In the genomic region with DNA sequence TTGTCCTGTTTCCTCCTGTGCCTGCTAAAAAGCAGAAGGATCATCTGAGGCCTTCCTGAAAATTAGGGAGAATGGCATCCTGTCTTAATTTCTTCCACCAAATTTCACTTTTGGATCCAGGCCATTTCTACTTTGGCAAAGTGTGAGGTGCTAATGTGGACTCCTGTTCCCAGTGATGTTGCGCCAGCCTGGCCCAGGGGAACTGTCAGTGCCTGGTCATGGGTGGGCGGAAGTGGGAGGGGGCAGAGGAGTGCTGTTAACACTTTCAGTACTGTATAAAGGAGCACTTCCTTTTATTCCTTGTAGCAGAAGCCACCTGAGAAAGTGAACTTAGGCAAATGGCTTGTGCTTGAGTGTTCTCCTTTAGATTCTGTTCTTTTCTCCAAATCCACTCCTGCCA, we compare ENCODE assay signal across 8 cellular contexts. TPM values are rescaled to one million over a fixed set of nuclear protein-coding genes. Genes with fewer than 3 reads are reported as not detected.
DNase-seq lines count a peak whose midpoint lies in the region; ATAC-seq, FAIRE-seq and TF ChIP-seq lines count a peak whose summit lies in the region.

No MANE protein-coding gene starts in this region.

- peaks cover 10% of the 10 kb centered on the region; the same call in 1 of the 2 replicates for H3K27me3 Mint-ChIP-seq in HFFc6 (ENCODE audit: insufficient read depth)

- no peak for FAIRE-seq in GM12878 (lab: Jason Lieb, UNC)

- H3K27ac ChIP-seq in GM12878 (ENCODE audit: control insufficient read depth, insufficient read depth) (no peak overlapping the region), neutrophil (peak overlapping the region; percentile 86)

- no peak overlapping the region for H2AFZ ChIP-seq in GM12878 (ENCODE audit: control insufficient read depth, low read depth, low read length)

- no peaks in the 10 kb centered on the region for H3K36me3 Mint-ChIP-seq in HFFc6 (ENCODE audit: low read depth)

- DNase-seq in GM12878 (ENCODE audit: low read depth, low spot score) (no peak), NCI-H146 treated with DMSO at 0.1 percent for 48 hours (lab: John Stamatoyannopoulos, UW; ENCODE audit: unreplicated experiment) (no peak), HuH-7 (ENCODE audit: low spot score) (no peak), HFFc6 (no peak)

- H3K36me3 ChIP-seq in GM12878 (ENCODE audit: control insufficient read depth in 2 of 2, insufficient read depth in 2 of 2, low read length in 1 of 2) (no peaks in the 10 kb centered on the region), neutrophil (no peaks in the 10 kb centered on the region)

- H3K9me3 Mint-ChIP-seq in HFFc6, result no peaks in the 10 kb centered on the region

- no peak for TF ChIP-seq EP300 in GM12878 (IDR thresholded peaks at IDR 0.05; ENCODE audit: borderline replicate concordance in 1 of 2, control insufficient read depth in 1 of 2, low read depth in 2 of 2, low read length in 2 of 2)

- H4K20me1 ChIP-seq in GM12878 (ENCODE audit: control insufficient read depth, insufficient read depth), result no peaks in the 10 kb centered on the region

- CTCF ChIA-PET in GM12878 (lab: Yijun Ruan, JAX), result interaction anchor here (0.8 to 2.5 kb wide), 4 partner anchors 21 to 60 kb away, joined by 3 to 9 read pairs (median 6); a partner anchor contains a TSS

- intact Hi-C loops in GM12878 (cut with micrococcal nuclease; ENCODE audit: unreplicated experiment), result no loop called here

- H3K4me1 ChIP-seq in GM12878 (ENCODE audit: control insufficient read depth, insufficient read depth, low read length) (peaks cover 10% of the 10 kb centered on the region), neutrophil (ENCODE audit: control insufficient read depth in 1 of 2, insufficient read depth in 1 of 2, low read depth in 1 of 2, low read length in 1 of 2) (peaks cover 42 to 46% of the 10 kb centered on the region in 2 experiments)

- H3K4me1 Mint-ChIP-seq in HFFc6 (ENCODE audit: low read depth), result no peaks in the 10 kb centered on the region

- H3K4me3 Mint-ChIP-seq in HFFc6, result no peak overlapping the region

- WGBS in GM12878 (ENCODE audit: insufficient coverage, insufficient replicate concordance, low lambda C conversion rate, missing lambda C conversion rate), result 0% methylated on average over 2 of the region's 2 CpGs

- no peaks in the 10 kb centered on the region for H3K9me3 ChIP-seq in GM12878 (replicated peaks; ENCODE audit: control insufficient read depth, insufficient read depth, low read length)
- H3K9me3 ChIP-seq in neutrophil, result no peaks in the 10 kb centered on the region

- H3K4me3 ChIP-seq in GM12878, result no peak overlapping the region
- H3K4me3 ChIP-seq in neutrophil (ENCODE audit: low read depth in 1 of 2, low read length in 1 of 2), result peak overlapping the region; percentile 31 to 47

- RAD21 ChIA-PET in GM12878 (lab: Charles Lee; ENCODE audit: unreplicated experiment), result interaction anchor here (1.0 to 1.2 kb wide), 2 partner anchors 80 to 173 kb away, joined by 3 read pairs; a partner anchor contains a TSS

- POLR2A ChIA-PET in GM12878 (lab: Charles Lee), result no interaction called here

- H3K4me2 ChIP-seq in GM12878 (ENCODE audit: control insufficient read depth, insufficient read depth), result peak overlapping the region; percentile 6

- TF ChIP-seq RAD21 in GM12878 (IDR thresholded peaks at IDR 0.05; ENCODE audit: insufficient read depth, low read depth, low read length), result no peak

- no peak for TF ChIP-seq POLR2A in GM12878 (IDR thresholded peaks at IDR 0.05; ENCODE audit: low read depth, low read length)

- ATAC-seq in GM18867 (IDR thresholded peaks at IDR 0.05; ENCODE audit: unreplicated experiment), result peak; percentile 48
- peak; percentile 65 for ATAC-seq in HG03457 (IDR thresholded peaks at IDR 0.05; ENCODE audit: unreplicated experiment)
- ATAC-seq in GM12878, result peak; percentile 88
- no peak for ATAC-seq in GM19324 (IDR thresholded peaks at IDR 0.05; ENCODE audit: low FRiP score, unreplicated experiment)

- TF ChIP-seq CTCF in GM12878 (IDR thresholded peaks at IDR 0.05 in 2 of 3, conservative IDR thresholded peaks at IDR 0.05 in 1 of 3; ENCODE audit: control insufficient read depth in 2 of 3, extremely low read depth in 1 of 3, insufficient read depth in 1 of 3, low read depth in 3 of 3, low read length in 3 of 3) (no peak), neutrophil (IDR thresholded peaks at IDR 0.05) (no peak), HFFc6 (IDR thresholded peaks at IDR 0.05) (no peak)

- no peaks in the 10 kb centered on the region for H3K79me2 ChIP-seq in GM12878 (ENCODE audit: control insufficient read depth, insufficient read depth, low read length)

- in situ Hi-C loops in GM12878 (cut with MboI), result no loop called here

- no TSS peak for BruUV-seq in GM12878 (replicated peaks; lab: Mats Ljungman, UMichigan)

- H3K27ac Mint-ChIP-seq in HFFc6, result no peak overlapping the region

- no peaks in the 10 kb centered on the region for H3K27me3 ChIP-seq in GM12878 (replicated peaks in 1 of 2; ENCODE audit: control insufficient read depth in 2 of 2, insufficient read depth in 2 of 2, low read length in 1 of 2)
- H3K27me3 ChIP-seq in neutrophil, result no peaks in the 10 kb centered on the region

- H3K9ac ChIP-seq in GM12878 (ENCODE audit: control insufficient read depth, insufficient read depth, low read length), result no peak overlapping the region

- SMC1A ChIA-PET in GM12878 (lab: Charles Lee; ENCODE audit: uncharacterized antibody, unreplicated experiment), result interaction anchor here (1.0 to 2.0 kb wide), 6 partner anchors 18 to 54 kb away, joined by 3 to 5 read pairs (median 3); no protein-coding TSS in a partner anchor

TF ChIP-seq in GM12878, 131 proteins besides CTCF, POLR2A, EP300 and RAD21 (continues in another document):
- TF ChIP-seq BCL11A (IDR thresholded peaks at IDR 0.05; ENCODE audit: low read depth, low read length), result no peak
- TF ChIP-seq GABPA (IDR thresholded peaks at IDR 0.05; ENCODE audit: low read depth), result 0 out of 2 replicates have a peak, but pooled peaks have one; percentile 23

RNA-seq across cellular contexts. Expression of a gene that starts 19.9 kb away (rescaled TPM):
- 0.56 and 1.3 TPM in 2 replicates for total RNA-seq in GM12878 (2013; cell fraction: nucleolus; rRNA removed)
- 0.05 TPM in 1 of 2 replicates, not detected in the other for total RNA-seq in GM12878 (2014; rRNA removed)
- total RNA-seq in GM12878 (2014; rRNA removed; fragmentation: Illumina TruSeq; extraction: Trizol), result 0.05 and 0.18 TPM in 2 replicates
- total RNA-seq in GM12878 (2021), result 0.21 TPM in 1 of 2 replicates, not detected in the other
- polyA plus RNA-seq in GM12878 (2011; ENCODE audit: low read depth), result not detected
- 1.2 and 2.1 TPM in 2 replicates for polyA plus RNA-seq in GM12878 (2011; rRNA removed)
- polyA plus RNA-seq in GM12878 (2011; cell fraction: cytosol; rRNA removed), result 2.2 and 2.8 TPM in 2 replicates
- polyA plus RNA-seq in GM12878 (2011; cell fraction: nucleus; rRNA removed), result 4.0 and 5.8 TPM in 2 replicates
- polyA plus RNA-seq in GM12878 (2012), result 0.08 TPM in 1 of 2 replicates, not detected in the other
- polyA plus RNA-seq in GM12878 (2014; fragmentation: Illumina TruSeq; extraction: Trizol), result 0.07 and 0.10 TPM in 2 replicates
- under 1 TPM; 0.04 to 0.24 TPM for polyA plus RNA-seq in GM12878 (2014; fragmentation: Nextera tagmentation; extraction: Ambion mirVana)
- polyA plus RNA-seq in GM12878 (2014; rRNA removed), result 0.05 and 0.06 TPM in 2 replicates
- polyA plus RNA-seq in GM12878 (2016; fragmentation: Nextera tagmentation; extraction: Ambion mirVana), result under 1 TPM in 1 of 2 experiments, not detected in 1; 0.47 TPM
- 2.7 and 3.7 TPM in 2 replicates for polyA minus RNA-seq in GM12878 (2011; rRNA and poly(A)+ RNA removed)
- polyA minus RNA-seq in GM12878 (2011; cell fraction: cytosol; rRNA and poly(A)+ RNA removed), result 1.0 and 1.7 TPM in 2 replicates
- polyA minus RNA-seq in GM12878 (2011; cell fraction: nucleus; rRNA and poly(A)+ RNA removed), result 1.1 and 1.3 TPM in 2 replicates
- total RNA-seq in HFFc6 (2021; fragmentation: NEBNext Ultra II Directional; extraction: Animal tissue kit (Norgen Biotek cat#: 25700)), result 1 to 10 TPM in 5 of 6 experiments, under 1 TPM in 1; 0.38 to 2.6 (median 2.0) TPM

RNA-seq across cellular contexts. Expression of a gene that starts 43.3 kb away (rescaled TPM):
- total RNA-seq in GM12878 (2013; cell fraction: nucleolus; rRNA removed), result 13.5 and 15.1 TPM in 2 replicates
- 20.6 and 23.7 TPM in 2 replicates for total RNA-seq in GM12878 (2014; rRNA removed)
- 21.8 and 22.5 TPM in 2 replicates for total RNA-seq in GM12878 (2014; rRNA removed; fragmentation: Illumina TruSeq; extraction: Trizol)
- total RNA-seq in GM12878 (2021), result 26.1 and 27.1 TPM in 2 replicates
- 20.2 TPM for polyA plus RNA-seq in GM12878 (2011; ENCODE audit: low read depth)
- 20.9 and 21.6 TPM in 2 replicates for polyA plus RNA-seq in GM12878 (2011; rRNA removed)
- 13.0 and 14.3 TPM in 2 replicates for polyA plus RNA-seq in GM12878 (2011; cell fraction: cytosol; rRNA removed)
- polyA plus RNA-seq in GM12878 (2011; cell fraction: nucleus; rRNA removed), result 8.7 and 10.9 TPM in 2 replicates
- 26.1 and 28.5 TPM in 2 replicates for polyA plus RNA-seq in GM12878 (2012)
- 24.5 and 26.9 TPM in 2 replicates for polyA plus RNA-seq in GM12878 (2014; fragmentation: Illumina TruSeq; extraction: Trizol)
- polyA plus RNA-seq in GM12878 (2014; fragmentation: Nextera tagmentation; extraction: Ambion mirVana), result 10 to 100 TPM; 15.6 to 24.8 TPM
- 17.0 and 17.6 TPM in 2 replicates for polyA plus RNA-seq in GM12878 (2014; rRNA removed)
- 10 to 100 TPM; 17.2 to 17.7 TPM for polyA plus RNA-seq in GM12878 (2016; fragmentation: Nextera tagmentation; extraction: Ambion mirVana)
- polyA minus RNA-seq in GM12878 (2011; rRNA and poly(A)+ RNA removed), result 10.5 and 10.6 TPM in 2 replicates
- polyA minus RNA-seq in GM12878 (2011; cell fraction: cytosol; rRNA and poly(A)+ RNA removed), result 6.4 and 6.9 TPM in 2 replicates
- 4.8 and 5.5 TPM in 2 replicates for polyA minus RNA-seq in GM12878 (2011; cell fraction: nucleus; rRNA and poly(A)+ RNA removed)
- total RNA-seq in HFFc6 (2021; fragmentation: NEBNext Ultra II Directional; extraction: Animal tissue kit (Norgen Biotek cat#: 25700)), result 10 to 100 TPM; 48.0 to 58.6 (median 53.5) TPM

RNA-seq across cellular contexts. Expression of a gene that starts 58.0 kb away (rescaled TPM):
- 4.6 and 5.3 TPM in 2 replicates for total RNA-seq in GM12878 (2013; cell fraction: nucleolus; rRNA removed)
- total RNA-seq in GM12878 (2014; rRNA removed) (15.5 and 18.2 TPM in 2 replicates), GM12878 (2014; rRNA removed; fragmentation: Illumina TruSeq; extraction: Trizol) (29.7 and 30.4 TPM in 2 replicates), GM12878 (2021) (16.2 and 17.5 TPM in 2 replicates)
- polyA plus RNA-seq in GM12878 (2011; ENCODE audit: low read depth), result 18.5 TPM
- polyA plus RNA-seq in GM12878 (2011; rRNA removed) (26.3 and 43.2 TPM in 2 replicates), GM12878 (2014; fragmentation: Illumina TruSeq; extraction: Trizol) (30.6 and 42.8 TPM in 2 replicates), GM12878 (2014; fragmentation: Nextera tagmentation; extraction: Ambion mirVana) (10 to 100 TPM in 1 of 2 experiments, 1 to 10 TPM in 1; 8.1 to 14.9 TPM), GM12878 (2014; rRNA removed) (13.8 and 18.6 TPM in 2 replicates), GM12878 (2016; fragmentation: Nextera tagmentation; extraction: Ambion mirVana) (10 to 100 TPM; 17.3 to 19.8 TPM)
- 4.2 and 4.4 TPM in 2 replicates for polyA plus RNA-seq in GM12878 (2011; cell fraction: cytosol; rRNA removed)
- polyA plus RNA-seq in GM12878 (2011; cell fraction: nucleus; rRNA removed), result 1.4 and 3.1 TPM in 2 replicates
- polyA plus RNA-seq in GM12878 (2012), result 18.2 and 34.8 TPM in 2 replicates
- polyA minus RNA-seq in GM12878 (2011; rRNA and poly(A)+ RNA removed), result 5.9 and 12.3 TPM in 2 replicates
- polyA minus RNA-seq in GM12878 (2011; cell fraction: cytosol; rRNA and poly(A)+ RNA removed), result 6.3 and 12.3 TPM in 2 replicates
- 1.7 and 1.8 TPM in 2 replicates for polyA minus RNA-seq in GM12878 (2011; cell fraction: nucleus; rRNA and poly(A)+ RNA removed)
- total RNA-seq in HFFc6 (2021; fragmentation: NEBNext Ultra II Directional; extraction: Animal tissue kit (Norgen Biotek cat#: 25700)), result 100 to 1,000 TPM in 5 of 6 experiments, 10 to 100 TPM in 1; 94.3 to 150 (median 106) TPM
